8 cellular contexts compared by ENCODE assay signal in the genomic region with DNA sequence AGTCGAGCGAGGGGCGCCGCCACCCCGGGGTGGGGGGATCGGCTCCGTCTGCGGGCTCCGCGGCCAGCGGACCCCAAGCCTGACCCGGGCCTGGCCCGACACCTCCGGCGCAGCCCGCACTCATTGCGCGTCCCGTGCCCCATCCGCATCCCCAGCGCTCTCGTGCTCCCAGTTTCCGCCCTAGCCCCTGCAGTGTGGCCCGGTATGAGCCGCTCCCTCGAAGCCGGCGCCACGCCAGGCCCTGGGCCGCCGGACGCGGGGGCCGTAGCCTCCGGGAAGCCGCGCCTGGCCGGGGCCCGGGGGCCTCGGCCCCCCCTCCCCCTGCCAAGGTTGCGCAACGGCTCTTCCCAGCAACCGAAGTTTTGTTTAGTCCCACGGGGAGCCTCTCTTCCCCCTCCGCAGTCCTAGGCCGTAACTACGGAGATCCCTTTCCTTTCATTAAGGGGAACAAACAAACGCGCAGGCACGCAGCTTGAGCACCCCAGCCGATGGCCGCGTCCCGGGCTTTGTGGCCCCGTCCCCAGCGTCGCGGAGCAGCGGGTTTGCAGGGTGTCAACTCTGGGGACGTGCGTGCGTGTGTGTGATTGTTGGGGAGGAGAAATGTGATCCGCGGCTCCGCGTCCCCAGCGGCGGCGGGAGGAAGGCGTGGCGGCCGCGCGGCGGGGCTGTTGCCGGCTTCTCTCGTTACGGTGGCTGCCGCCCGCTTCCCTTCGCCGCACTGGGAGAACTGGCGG. TPM values are rescaled to one million over a fixed set of nuclear protein-coding genes. Genes with fewer than 3 reads are reported as not detected.
A peak's percentile ranks its signal among the peaks of the same experiment; 100 is the strongest.
DNase-seq lines count a peak whose midpoint lies in the region; ATAC-seq and TF ChIP-seq lines count a peak whose summit lies in the region.

No MANE protein-coding gene starts in this region.

- H3K9me3 ChIP-seq in left ventricle myocardium inferior (replicated peaks) (no peaks in the 10 kb centered on the region), psoas muscle (no peaks in the 10 kb centered on the region)

- H3K4me1 ChIP-seq in left ventricle myocardium inferior (peaks cover 64% of the 10 kb centered on the region), psoas muscle (peaks cover 39% of the 10 kb centered on the region), urinary bladder (ENCODE audit: insufficient read depth) (no peaks in the 10 kb centered on the region)

- peak overlapping the region; percentile 86 to 97 (median 92) for H3K4me3 Mint-ChIP-seq in T-cell

- H3K9me3 Mint-ChIP-seq in T-cell: no peaks in the 10 kb centered on the region

- H3K4me1 Mint-ChIP-seq in T-cell: peaks cover 43 to 52% (median 45%) of the 10 kb centered on the region in 3 donors

- DNase-seq in NCI-H1105 treated with DMSO at 0.1 percent for 48 hours (lab: John Stamatoyannopoulos, UW) (peak; percentile 84), T-cell (peak; percentile 52 to 81 (median 70)), amniotic epithelial cell (ENCODE audit: low read depth) (peak; percentile 85), left ventricle myocardium inferior (peak; percentile 91), psoas muscle (peak; percentile 90 to 94)

- H3K4me3 ChIP-seq in left ventricle myocardium inferior (peak overlapping the region; percentile 98), psoas muscle (peak overlapping the region; percentile 95), urinary bladder (ENCODE audit: low read depth, low read length) (peak overlapping the region; percentile 76)

- CTCF ChIA-PET in T-cell (lab: Charles Lee): interaction anchor here (1.0 to 1.2 kb wide), 2 partner anchors 93 kb away, joined by 3 read pairs; no protein-coding TSS in a partner anchor

- peaks cover 5% of the 10 kb centered on the region for H3K36me3 Mint-ChIP-seq in T-cell

- WGBS in psoas muscle, 3 donors: 0% methylated on average over 60 to 83 of the region's 83 CpGs
- WGBS in urinary bladder: under 1% methylated on average over 83 of the region's 83 CpGs

- H3K36me3 ChIP-seq in left ventricle myocardium inferior (no peaks in the 10 kb centered on the region), psoas muscle (ENCODE audit: insufficient read depth in 1 of 2, low read depth in 1 of 2) (no peaks in the 10 kb centered on the region), urinary bladder (ENCODE audit: insufficient read depth) (no peaks in the 10 kb centered on the region)

- ATAC-seq in HG02642 (IDR thresholded peaks at IDR 0.05; ENCODE audit: poor library complexity, unreplicated experiment) (peak; percentile 42), T-cell (replicated peaks in 1 of 4) (peak; percentile 55 to 69 (median 60)), psoas muscle (peak; percentile 82 to 88 (median 84))

- TF ChIP-seq CTCF in GM12873 (IDR thresholded peaks at IDR 0.05; ENCODE audit: insufficient read depth, low read depth, low read length, missing control alignments) (peak; percentile 32), left ventricle myocardium inferior (IDR thresholded peaks at IDR 0.05; ENCODE audit: borderline replicate concordance) (peak; percentile 62), psoas muscle (IDR thresholded peaks at IDR 0.05) (peak; percentile 36)

- H3K27ac ChIP-seq in left ventricle myocardium inferior (replicated peaks) (peak overlapping the region; percentile 100), psoas muscle (peak overlapping the region; percentile 100), urinary bladder (ENCODE audit: low read depth) (peak overlapping the region; percentile 100)

- H3K27me3 ChIP-seq in left ventricle myocardium inferior (ENCODE audit: low read depth): no peaks in the 10 kb centered on the region
- no peaks in the 10 kb centered on the region for H3K27me3 ChIP-seq in psoas muscle (ENCODE audit: insufficient read depth in 3 of 3, low read length in 2 of 3)

- peak overlapping the region; percentile 97 to 99 for H3K27ac Mint-ChIP-seq in T-cell

- intact Hi-C loops in left ventricle myocardium inferior (cut with micrococcal nuclease): loop anchor here (5.0 to 10.0 kb wide), 2 partner anchors 69 to 93 kb away; a partner anchor contains a TSS
- intact Hi-C loops in psoas muscle (cut with DNase I): loop anchor here (1.0 to 5.0 kb wide), 3 partner anchors 33 to 96 kb away; a partner anchor contains a TSS

- POLR2A ChIA-PET in T-cell (lab: Charles Lee): interaction anchor here in 1 of 2 donors (0.5 kb wide), 1 partner anchor 1941 kb away, joined by 4 read pairs; no protein-coding TSS in a partner anchor

- no peaks in the 10 kb centered on the region for H3K27me3 Mint-ChIP-seq in T-cell

RNA-seq across cellular contexts. Expression of a gene that starts 0.9 kb away (rescaled TPM):
- 10 to 100 TPM; 47.2 to 70.2 (median 65.0) TPM for total RNA-seq in T-cell
- 247 TPM for total RNA-seq in left ventricle myocardium inferior
- total RNA-seq in psoas muscle: 100 to 1,000 TPM; 119 to 155 (median 134) TPM
- 10 to 100 TPM in 2 of 3 donors, 1 to 10 TPM in 1; 7.8 to 64.2 (median 25.5) TPM for polyA plus RNA-seq in psoas muscle
- 242 TPM for total RNA-seq in urinary bladder
- 44.0 TPM for polyA plus RNA-seq in urinary bladder

Comparison
In these comparisons a context has a peak if more than half of its experiments do, and no peak if none do; other contexts are left out.
1. Peak in every context shown above with its lines: DNase-seq, ATAC-seq, H3K4me3 ChIP-seq and H3K27ac ChIP-seq.